8 cellular contexts compared by ENCODE assay signal in the genomic region with DNA sequence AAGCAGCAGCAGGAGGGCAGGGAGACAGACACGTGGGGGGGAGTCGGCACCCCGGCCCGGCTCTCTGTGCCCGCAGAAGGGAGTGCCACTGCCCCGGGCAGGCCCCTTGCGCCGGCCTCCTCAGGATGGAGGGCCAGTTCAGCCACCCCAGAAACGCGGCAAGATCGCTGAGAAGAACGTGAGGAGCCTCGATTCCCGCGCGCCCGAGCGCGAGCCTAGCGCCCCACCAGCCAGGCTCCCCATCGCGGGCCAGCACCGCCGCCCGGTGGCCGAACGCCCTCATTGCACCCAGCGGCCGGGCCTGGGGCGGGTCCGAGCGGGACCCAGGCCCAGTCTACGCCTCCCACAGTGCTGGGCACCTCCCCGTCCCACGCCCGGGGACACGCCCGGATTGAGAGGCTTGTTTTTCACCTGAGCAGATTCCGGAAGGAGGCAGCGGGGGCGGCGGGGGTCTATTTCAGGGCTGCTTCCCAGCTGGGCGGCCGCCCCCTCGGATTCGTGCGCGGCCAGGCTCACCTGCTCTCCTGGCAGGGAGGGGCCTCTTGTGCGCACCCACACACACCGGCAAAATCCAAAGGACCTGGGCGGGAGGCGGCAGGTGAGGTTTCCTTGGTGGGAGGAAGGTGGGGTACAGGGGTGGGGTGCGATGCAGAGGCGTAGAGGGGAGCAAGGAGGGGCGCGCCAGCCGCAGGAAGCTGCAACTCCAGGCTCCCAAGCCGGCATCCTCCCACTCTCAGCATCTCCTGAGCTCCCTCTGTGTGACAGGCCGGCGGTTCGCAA. TPM values are rescaled to one million over a fixed set of nuclear protein-coding genes. Genes with fewer than 3 reads are reported as not detected.
DNase-seq lines count a peak whose midpoint lies in the region; ATAC-seq and TF ChIP-seq lines count a peak whose summit lies in the region.

No MANE protein-coding gene starts in this region.

- no TSS peak for BruUV-seq in IMR-90 (replicated peaks; lab: Mats Ljungman, UMichigan)

- peak overlapping the region; percentile 89 for H2AK9ac ChIP-seq in IMR-90 (replicated peaks; ENCODE audit: low read depth, low read length, poor library complexity)

- intact Hi-C loops in IMR-90 (cut with micrococcal nuclease), result loop anchor here (1.0 to 2.0 kb wide), 5 partner anchors 100 to 566 kb away; partner anchors contain the start of gene UQCC2

- TF ChIP-seq RAD21 in IMR-90 (IDR thresholded peaks at IDR 0.05; ENCODE audit: low read length), result peak; percentile 97

- H3K23ac ChIP-seq in IMR-90 (ENCODE audit: low read depth, low read length), result no peak overlapping the region

- no peaks in the 10 kb centered on the region for H3K9me1 ChIP-seq in IMR-90 (ENCODE audit: insufficient read depth, low read length)

- peaks cover 22% of the 10 kb centered on the region for H3K27me3 ChIP-seq in DND-41 (ENCODE audit: insufficient read depth, low read length, poor library complexity)
- peaks cover 61% of the 10 kb centered on the region for H3K27me3 ChIP-seq in IMR-90 (ENCODE audit: control insufficient read depth, insufficient read depth, low read length)
- peaks cover 57% of the 10 kb centered on the region for H3K27me3 ChIP-seq in iPS-18a (ENCODE audit: control insufficient read depth, insufficient read depth, low read length)

- DNase-seq in DND-41 (peak; percentile 58), IMR-90 (peak; percentile 26), T-helper 9 cell (peak; percentile 58), astrocyte of the hippocampus (ENCODE audit: low read depth, low spot score) (peak; percentile 69)
- peak; percentile 47 to 69 for DNase-seq in stimulated activated CD4-positive, alpha-beta T cell treated with anti-CD3 and anti-CD28 coated beads, Interleukin-15, amount 100 ng/mL, for 1 hour (ENCODE audit: low read depth in 1 of 2, low spot score in 1 of 2)

- no peak overlapping the region for H3K18ac ChIP-seq in IMR-90 (ENCODE audit: low read depth, low read length)

- 0 out of 2 replicates have a peak, but pooled peaks have one; percentile 47 for TF ChIP-seq POLR2A in IMR-90 (IDR thresholded peaks at IDR 0.05; ENCODE audit: low read depth, low read length)

- H4K5ac ChIP-seq in IMR-90 (ENCODE audit: low read depth, low read length), result no peak overlapping the region

- H3K4me1 ChIP-seq in DND-41 (ENCODE audit: insufficient read depth, low read length), result 0 out of 2 replicates have a peak, but pooled peaks cover 8% of the 10 kb centered on the region
- H3K4me1 ChIP-seq in IMR-90 (ENCODE audit: control insufficient read depth, insufficient read depth, low read length), result no peaks in the 10 kb centered on the region
- peaks cover 21% of the 10 kb centered on the region for H3K4me1 ChIP-seq in iPS-18a (ENCODE audit: control insufficient read depth, low read depth, low read length)

- peaks cover 6% of the 10 kb centered on the region for H4K20me1 ChIP-seq in DND-41 (ENCODE audit: insufficient read depth, low read length)
- H4K20me1 ChIP-seq in IMR-90 (ENCODE audit: insufficient read depth, low read length), result no peaks in the 10 kb centered on the region

- H3K9ac ChIP-seq in DND-41 (ENCODE audit: low read depth, low read length), result no peak overlapping the region
- H3K9ac ChIP-seq in IMR-90 (ENCODE audit: low read depth, low read length), result no peak overlapping the region
- peak overlapping the region; percentile 28 for H3K9ac ChIP-seq in iPS-18a (ENCODE audit: low read length)

- CTCF ChIA-PET in IMR-90 (lab: Yijun Ruan, JAX), result interaction anchor here (0.7 to 1.5 kb wide), 5 partner anchors 14 to 444 kb away, joined by 3 to 4 read pairs (median 4); partner anchors contain the start of gene UQCC2

- H3K14ac ChIP-seq in IMR-90 (replicated peaks; ENCODE audit: low read depth, low read length), result no peak overlapping the region

- H3K4me2 ChIP-seq in DND-41 (ENCODE audit: insufficient read depth, low read length) (peak overlapping the region; percentile 49), IMR-90 (ENCODE audit: low read depth, low read length) (peak overlapping the region; percentile 80)

- H3K27ac ChIP-seq in DND-41 (ENCODE audit: low read length) (no peak overlapping the region), IMR-90 (ENCODE audit: insufficient read depth, low read length) (no peak overlapping the region), iPS-18a (ENCODE audit: low read length) (no peak overlapping the region)

- TF ChIP-seq CTCF in DND-41 (IDR thresholded peaks at IDR 0.05; ENCODE audit: borderline replicate concordance, extremely low read depth, low read length, poor library complexity, severe bottlenecking) (peak; percentile 85), IMR-90 (conservative IDR thresholded peaks at IDR 0.05; ENCODE audit: low read depth, low read length) (peak; percentile 96)

- H2BK20ac ChIP-seq in IMR-90 (ENCODE audit: low read depth, low read length), result no peak overlapping the region

- ATAC-seq in DND-41 (ENCODE audit: insufficient read depth, low read depth) (peak; percentile 87), IMR-90 (ENCODE audit: low read depth) (peak; percentile 97), HG02571 (IDR thresholded peaks at IDR 0.05; ENCODE audit: unreplicated experiment) (no peak), HG02870 (IDR thresholded peaks at IDR 0.05; ENCODE audit: unreplicated experiment) (no peak)

- no peak overlapping the region for H4K91ac ChIP-seq in IMR-90 (ENCODE audit: insufficient read depth, low read depth, low read length)

- POLR2A ChIA-PET in IMR-90 (lab: Charles Lee; ENCODE audit: unreplicated experiment), result no interaction called here

- H2BK15ac ChIP-seq in IMR-90 (ENCODE audit: low read depth, low read length), result no peak overlapping the region

- peaks cover 3% of the 10 kb centered on the region for H3K9me3 ChIP-seq in DND-41 (ENCODE audit: insufficient read depth, low read length, severe bottlenecking)
- H3K9me3 ChIP-seq in IMR-90 (ENCODE audit: control insufficient read depth, insufficient read depth, low read length), result peaks cover 7% of the 10 kb centered on the region
- no peaks in the 10 kb centered on the region for H3K9me3 ChIP-seq in iPS-18a (ENCODE audit: control insufficient read depth, low read depth, low read length)

- H3K4me3 ChIP-seq in DND-41 (ENCODE audit: low read depth in 1 of 2, low read length in 2 of 2) (no peak overlapping the region), IMR-90 (ENCODE audit: insufficient read depth, low read depth, low read length) (no peak overlapping the region), iPS-18a (ENCODE audit: low read length) (peak overlapping the region; percentile 47)

- H3K36me3 ChIP-seq in DND-41 (ENCODE audit: insufficient read depth, low read length) (no peaks in the 10 kb centered on the region), IMR-90 (ENCODE audit: control insufficient read depth, insufficient read depth, low read length) (no peaks in the 10 kb centered on the region), iPS-18a (ENCODE audit: control insufficient read depth, low read depth, low read length) (no peaks in the 10 kb centered on the region)

- WGBS in IMR-90 (ENCODE audit: extremely low coverage in 2 of 2, insufficient read length in 1 of 2), 2 experiments, result 9% methylated on average over 31 of the region's 61 CpGs; no CpG with 5 or more reads in 1 of the 2 experiments

- dilution Hi-C loops in IMR-90 (cut with HindIII; ENCODE audit: low sequenced_read_pairs, unreplicated experiment), result no loop called here

- H2AFZ ChIP-seq in DND-41 (ENCODE audit: low read depth, low read length), result no peak overlapping the region
- H2AFZ ChIP-seq in IMR-90 (replicated peaks; ENCODE audit: low read length, poor library complexity), result peak overlapping the region; percentile 89

- H3K4ac ChIP-seq in IMR-90 (ENCODE audit: low read depth, low read length), result no peak overlapping the region

- H4K8ac ChIP-seq in IMR-90 (ENCODE audit: low read depth in 2 of 2, low read length in 2 of 2), result no peak overlapping the region

- 0 out of 2 replicates have a peak overlapping the region, but pooled peaks have one; percentile 43 for H2AK5ac ChIP-seq in IMR-90 (ENCODE audit: low read depth, low read length)

- no peak overlapping the region for H2BK5ac ChIP-seq in IMR-90 (ENCODE audit: low read depth, low read length, poor library complexity, severe bottlenecking)

- in situ Hi-C loops in IMR-90 (cut with MboI; ENCODE audit: low sequenced_read_pairs), result loop anchor here (10.0 to 25.0 kb wide), 4 partner anchors 390 to 982 kb away; partner anchors contain the start of genes BAK1, TCP11 and UQCC2

- no peaks in the 10 kb centered on the region for H3K79me1 ChIP-seq in IMR-90 (ENCODE audit: low read depth in 1 of 2, low read length in 2 of 2)

- H3K79me2 ChIP-seq in DND-41 (ENCODE audit: insufficient read depth, low read length), result no peaks in the 10 kb centered on the region

- H2BK120ac ChIP-seq in IMR-90 (ENCODE audit: low read depth, low read length), result no peak overlapping the region

- H3K56ac ChIP-seq in IMR-90 (ENCODE audit: extremely low read depth, insufficient read depth, low read length), result no peak overlapping the region

TF ChIP-seq in IMR-90, 13 proteins besides CTCF, POLR2A, EP300 and RAD21:
- TF ChIP-seq SMC3 (IDR thresholded peaks at IDR 0.05; ENCODE audit: low read depth, low read length) (peak; percentile 85), MXI1 (IDR thresholded peaks at IDR 0.05; ENCODE audit: borderline replicate concordance, low read depth, low read length) (no peak), BHLHE40 (IDR thresholded peaks at IDR 0.05; ENCODE audit: low read depth, low read length) (peak; percentile 33; the same call in 1 of the 2 replicates), MAZ (IDR thresholded peaks at IDR 0.05; ENCODE audit: borderline replicate concordance, low read depth, low read length) (peak; percentile 87; the same call in 1 of the 2 replicates)

RNA-seq across cellular contexts. Expression of gene GRM4, which starts 9.0 kb away (rescaled TPM):
- total RNA-seq in IMR-90 (2012; rRNA removed), result not detected in 2 replicates
- 0.02 and 0.03 TPM in 2 replicates for polyA plus RNA-seq in IMR-90 (2012; rRNA removed)
- polyA plus RNA-seq in IMR-90 (2012; cell fraction: cytosol; rRNA removed), result 0.01 and 0.10 TPM in 2 replicates
- 0.06 and 0.17 TPM in 2 replicates for polyA plus RNA-seq in IMR-90 (2012; cell fraction: nucleus; rRNA removed; ENCODE audit: low replicate concordance)

Comparison
In these comparisons a context has a peak if more than half of its experiments do, and no peak if none do; other contexts are left out.
1. ATAC-seq: peak in DND-41 (single experiment) and IMR-90 (single experiment); none in HG02571 (single experiment) and HG02870 (single experiment).
2. Peak in every context shown above with its lines, with median percentiles within 50 percentile points of each other: DNase-seq.